ENCODE assay signal across 14 cellular contexts in the genomic region with DNA sequence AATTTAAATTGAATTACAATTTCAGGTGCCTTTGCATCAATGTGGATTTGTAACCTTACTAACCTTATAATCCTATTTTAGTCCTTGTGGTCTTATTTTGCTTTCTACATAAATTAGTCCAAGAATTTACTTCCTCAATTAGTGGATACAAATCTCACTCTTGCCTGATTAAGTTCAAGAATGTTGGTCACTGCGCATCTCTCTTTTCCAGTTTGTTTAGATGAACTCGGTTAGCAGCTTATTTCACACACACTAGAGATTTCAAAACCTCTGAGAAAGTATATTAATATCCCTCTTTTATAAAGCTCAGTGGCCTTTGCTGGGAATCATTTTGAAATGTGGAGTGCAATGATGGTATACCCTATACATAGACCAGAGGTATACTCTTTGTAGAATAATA.
DNase-seq lines count a peak whose midpoint lies in the region; ATAC-seq and TF ChIP-seq lines count a peak whose summit lies in the region.
"Had no signal": no experiment of that assay in that cellular context is flagged by ENCODE, and none has a peak within 500 bp of the region (broad histone marks: within the 10 kb centered on the region; RNA-seq: fewer than 3 reads in every experiment).

No MANE protein-coding gene starts in this region.

- H3K27ac Mint-ChIP-seq in HFFc6: peak overlapping the region; percentile 59
- no peak overlapping the region for H3K27ac Mint-ChIP-seq in activated CD8-positive, alpha-beta T cell treated with anti-CD3 and anti-CD28 coated beads, Interleukin-2, amount 10 ng/mL, durations not matched to agents 7 days and 5 days
- H3K27ac Mint-ChIP-seq: CD8-positive, alpha-beta T cell had no signal

- H3K4me3 Mint-ChIP-seq in HFFc6: no peak overlapping the region; the same call in 1 of the 2 replicates
- no peak overlapping the region for H3K4me3 Mint-ChIP-seq in activated CD8-positive, alpha-beta T cell treated with anti-CD3 and anti-CD28 coated beads, Interleukin-2, amount 10 ng/mL, durations not matched to agents 7 days and 5 days
- H3K4me3 Mint-ChIP-seq: CD8-positive, alpha-beta T cell had no signal

- H3K27ac ChIP-seq in breast epithelium (peak overlapping the region; percentile 60 to 91), tibial artery (peak overlapping the region; percentile 11 to 71), WERI-Rb-1 (no peak overlapping the region)
- H3K27ac ChIP-seq: BLaER1, HL-60 had no signal

- peaks cover 15% of the 10 kb centered on the region for H3K36me3 Mint-ChIP-seq in HFFc6 (ENCODE audit: low read depth)
- H3K36me3 Mint-ChIP-seq in activated CD8-positive, alpha-beta T cell treated with anti-CD3 and anti-CD28 coated beads, Interleukin-2, amount 10 ng/mL, durations not matched to agents 7 days and 5 days (ENCODE audit: low read depth): peaks cover 38% of the 10 kb centered on the region
- H3K36me3 Mint-ChIP-seq: CD8-positive, alpha-beta T cell had no signal

- POLR2A ChIA-PET in activated CD8-positive, alpha-beta T cell treated with anti-CD3 and anti-CD28 coated beads, Interleukin-2, amount 10 ng/mL, durations not matched to agents 7 days and 5 days (lab: Charles Lee): no interaction called here

- ATAC-seq in activated CD8-positive, alpha-beta T cell treated with anti-CD3 and anti-CD28 coated beads, Interleukin-2, amount 10 ng/mL, durations not matched to agents 7 days and 5 days: no peak
- ATAC-seq: CD8-positive, alpha-beta T cell had no signal

- H3K4me3 ChIP-seq in breast epithelium: no peak overlapping the region
- no peak overlapping the region for H3K4me3 ChIP-seq in tibial artery
- H3K4me3 ChIP-seq in WERI-Rb-1 (ENCODE audit: low read depth, low read length): no peak overlapping the region
- H3K4me3 ChIP-seq: BLaER1 had no signal

- H3K9me3 Mint-ChIP-seq in HFFc6: peaks cover 5% of the 10 kb centered on the region; the same call in 1 of the 2 replicates
- no peaks in the 10 kb centered on the region for H3K9me3 Mint-ChIP-seq in activated CD8-positive, alpha-beta T cell treated with anti-CD3 and anti-CD28 coated beads, Interleukin-2, amount 10 ng/mL, durations not matched to agents 7 days and 5 days (ENCODE audit: insufficient read depth)
- H3K9me3 Mint-ChIP-seq: CD8-positive, alpha-beta T cell had no signal

- H3K36me3 ChIP-seq in breast epithelium: no peaks in the 10 kb centered on the region
- H3K36me3 ChIP-seq in tibial artery: no peaks in the 10 kb centered on the region
- no peaks in the 10 kb centered on the region for H3K36me3 ChIP-seq in WERI-Rb-1
- H3K36me3 ChIP-seq: BLaER1 had no signal

- CTCF ChIA-PET in activated CD8-positive, alpha-beta T cell treated with anti-CD3 and anti-CD28 coated beads, Interleukin-2, amount 10 ng/mL, durations not matched to agents 7 days and 5 days (lab: Charles Lee): no interaction called here

- H3K27me3 ChIP-seq in breast epithelium (no peaks in the 10 kb centered on the region), tibial artery (no peaks in the 10 kb centered on the region), WERI-Rb-1 (ENCODE audit: insufficient read depth, low read depth, severe bottlenecking) (no peaks in the 10 kb centered on the region)
- H3K27me3 ChIP-seq: BLaER1 had no signal

- intact Hi-C loops in breast epithelium (cut with DNase I; ENCODE audit: low total_unique reads) (no loop called here), tibial artery (cut with DNase I; ENCODE audit: low total_unique reads) (no loop called here)

- TF ChIP-seq POLR2A in breast epithelium (IDR thresholded peaks at IDR 0.05): no peak

- no peaks in the 10 kb centered on the region; the same call in none of the 2 replicates for H3K27me3 Mint-ChIP-seq in HFFc6 (ENCODE audit: insufficient read depth)
- H3K27me3 Mint-ChIP-seq in activated CD8-positive, alpha-beta T cell treated with anti-CD3 and anti-CD28 coated beads, Interleukin-2, amount 10 ng/mL, durations not matched to agents 7 days and 5 days (ENCODE audit: low read depth): no peaks in the 10 kb centered on the region

- TF ChIP-seq CTCF in HFFc6 (IDR thresholded peaks at IDR 0.05) (no peak), breast epithelium (IDR thresholded peaks at IDR 0.05) (no peak), tibial artery (IDR thresholded peaks at IDR 0.05) (no peak), WERI-Rb-1 (IDR thresholded peaks at IDR 0.05; ENCODE audit: low read depth, low read length) (no peak)

- H3K4me1 Mint-ChIP-seq in HFFc6 (ENCODE audit: low read depth): peaks cover 82% of the 10 kb centered on the region
- H3K4me1 Mint-ChIP-seq in activated CD8-positive, alpha-beta T cell treated with anti-CD3 and anti-CD28 coated beads, Interleukin-2, amount 10 ng/mL, durations not matched to agents 7 days and 5 days (ENCODE audit: low read depth): no peaks in the 10 kb centered on the region

- DNase-seq in HFFc6 (no peak), breast epithelium (ENCODE audit: low spot score in 2 of 2) (no peak), iris pigment epithelial cell (ENCODE audit: low read depth) (peak; percentile 68), tibial artery (no peak), RPMI8226 (no peak), WERI-Rb-1 (no peak)
- DNase-seq in activated CD8-positive, alpha-beta T cell treated with anti-CD3 and anti-CD28 coated beads, Interleukin-2, amount 10 ng/mL, durations not matched to agents 7 days and 5 days: no peak
- DNase-seq: CD8-positive, alpha-beta T cell; NCI-H1436 treated with DMSO at 0.1 percent for 48 hours; NCI-H2081; NCI-H510A; NCI-H774 had no signal

- H3K9me3 ChIP-seq in breast epithelium (peaks cover 0 to 5% of the 10 kb centered on the region in 2 donors), tibial artery (peaks cover 0 to 7% (median 0%) of the 10 kb centered on the region in 3 donors), WERI-Rb-1 (ENCODE audit: severe bottlenecking) (no peaks in the 10 kb centered on the region)
- H3K9me3 ChIP-seq: BLaER1 had no signal

- H3K4me1 ChIP-seq in breast epithelium: peaks cover 0 to 4% of the 10 kb centered on the region in 2 donors
- peaks cover 0 to 27% (median 12%) of the 10 kb centered on the region in 4 donors for H3K4me1 ChIP-seq in tibial artery
- H3K4me1 ChIP-seq: BLaER1 had no signal
